15 cellular contexts compared by ENCODE assay signal in genomic region chr12:57099062-57099714, GRCh38. TPM values are rescaled to one million over a fixed set of nuclear protein-coding genes. Genes with fewer than 3 reads are reported as not detected.
DNase-seq lines count a peak whose midpoint lies in the region; ATAC-seq and TF ChIP-seq lines count a peak whose summit lies in the region.
"Had no signal": no experiment of that assay in that cellular context is flagged by ENCODE, and none has a peak within 500 bp of the region (broad histone marks: within the 10 kb centered on the region; RNA-seq: fewer than 3 reads in every experiment).

No MANE protein-coding gene starts in this region.

- DNase-seq in CD14-positive monocyte (ENCODE audit: low spot score) (no peak), HFFc6 (no peak), breast epithelium (ENCODE audit: low spot score in 2 of 2) (no peak), 8988T (no peak)
- DNase-seq in effector CD4-positive, alpha-beta T cell = no peak
- DNase-seq: hypothalamus; NCI-H226; Peyer's patch; stimulated activated CD4-positive, alpha-beta T cell treated with anti-CD3 and anti-CD28 coated beads, Interleukin-4, amount 100 ng/mL, for 1 hour had no signal

- H3K36me3 Mint-ChIP-seq in CD14-positive monocyte = peaks cover 79 to 90% of the 10 kb centered on the region in 2 donors
- peaks cover 31% of the 10 kb centered on the region for H3K36me3 Mint-ChIP-seq in HFFc6 (ENCODE audit: low read depth)

- no peak for TF ChIP-seq POLR2A in breast epithelium (IDR thresholded peaks at IDR 0.05)

- H3K4me1 Mint-ChIP-seq in CD14-positive monocyte (peaks cover 36% of the 10 kb centered on the region), HFFc6 (ENCODE audit: low read depth) (peaks cover 32% of the 10 kb centered on the region)

- TF ChIP-seq CTCF in CD14-positive monocyte (IDR thresholded peaks at IDR 0.05) (no peak), HFFc6 (IDR thresholded peaks at IDR 0.05) (no peak), breast epithelium (IDR thresholded peaks at IDR 0.05) (no peak), neutrophil (IDR thresholded peaks at IDR 0.05) (no peak)

- H3K4me3 Mint-ChIP-seq in CD14-positive monocyte (no peak overlapping the region), HFFc6 (no peak overlapping the region)

- intact Hi-C loops in CD14-positive monocyte (cut with micrococcal nuclease) (no loop called here), breast epithelium (cut with DNase I; ENCODE audit: low total_unique reads) (no loop called here)

- H3K4me3 ChIP-seq in breast epithelium (no peak overlapping the region), neutrophil (ENCODE audit: low read depth in 1 of 2, low read length in 1 of 2) (no peak overlapping the region)
- H3K4me3 ChIP-seq: Peyer's patch had no signal

- H3K4me1 ChIP-seq in breast epithelium (peaks cover 0 to 4% of the 10 kb centered on the region in 2 donors), neutrophil (ENCODE audit: control insufficient read depth in 1 of 2, insufficient read depth in 1 of 2, low read depth in 1 of 2, low read length in 1 of 2) (peaks cover 15 to 20% of the 10 kb centered on the region in 2 experiments)

- H3K27me3 ChIP-seq in breast epithelium (no peaks in the 10 kb centered on the region), neutrophil (no peaks in the 10 kb centered on the region)
- H3K27me3 ChIP-seq: Peyer's patch had no signal

- H3K27ac Mint-ChIP-seq in CD14-positive monocyte (peak overlapping the region in 5 of 7 donors; percentile 58 to 88 (median 68)), HFFc6 (peak overlapping the region; percentile 37)

- H3K9me3 Mint-ChIP-seq in CD14-positive monocyte = peaks cover 0 to under 1% (median 0%) of the 10 kb centered on the region in 7 donors
- no peaks in the 10 kb centered on the region for H3K9me3 Mint-ChIP-seq in HFFc6

- ATAC-seq in esophagus mucosa = no peak

- H3K27me3 Mint-ChIP-seq in CD14-positive monocyte (ENCODE audit: low read depth in 3 of 3) = peaks cover 0 to 2% (median 0%) of the 10 kb centered on the region in 3 donors
- H3K27me3 Mint-ChIP-seq in HFFc6 (ENCODE audit: insufficient read depth) = peaks cover 12% of the 10 kb centered on the region

- no peaks in the 10 kb centered on the region for H3K36me3 ChIP-seq in breast epithelium
- peaks cover 94% of the 10 kb centered on the region for H3K36me3 ChIP-seq in neutrophil

- H3K9me3 ChIP-seq in breast epithelium (no peaks in the 10 kb centered on the region), neutrophil (peaks cover 8% of the 10 kb centered on the region)
- H3K9me3 ChIP-seq: Peyer's patch had no signal

- H3K27ac ChIP-seq in breast epithelium (peak overlapping the region; percentile 3 to 68), neutrophil (peak overlapping the region; percentile 50)
- H3K27ac ChIP-seq: HL-60, Peyer's patch had no signal

RNA-seq across cellular contexts. Expression of gene NAB2, which starts 10.3 kb away (rescaled TPM):
- 1 to 10 TPM in 1 of 2 donors, under 1 TPM in 1; 1.00 to 2.7 TPM for polyA plus RNA-seq in CD14-positive monocyte
- 10 to 100 TPM; 37.9 to 48.1 (median 44.8) TPM for total RNA-seq in HFFc6 (2021; fragmentation: NEBNext Ultra II Directional; extraction: Animal tissue kit (Norgen Biotek cat#: 25700))
- total RNA-seq in breast epithelium = 10 to 100 TPM in 2 of 3 donors, 1 to 10 TPM in 1; 9.0 to 33.2 (median 24.6) TPM
- 13.7 TPM for total RNA-seq in esophagus mucosa

RNA-seq across cellular contexts. Expression of gene STAT6, which starts 12.0 kb away (rescaled TPM):
- 100 to 1,000 TPM; 132 to 154 TPM for polyA plus RNA-seq in CD14-positive monocyte
- 100 to 1,000 TPM in 1 of 6 experiments, 10 to 100 TPM in 5; 83.7 to 102 (median 93.5) TPM for total RNA-seq in HFFc6 (2021; fragmentation: NEBNext Ultra II Directional; extraction: Animal tissue kit (Norgen Biotek cat#: 25700))
- 100 to 1,000 TPM; 139 to 147 (median 146) TPM for total RNA-seq in breast epithelium
- 108 TPM for total RNA-seq in esophagus mucosa

RNA-seq across cellular contexts. Expression of gene NEMP1, which starts 20.6 kb away (rescaled TPM):
- 1 to 10 TPM; 1.9 to 2.2 TPM for polyA plus RNA-seq in CD14-positive monocyte
- 10 to 100 TPM; 13.0 to 22.1 (median 20.7) TPM for total RNA-seq in HFFc6 (2021; fragmentation: NEBNext Ultra II Directional; extraction: Animal tissue kit (Norgen Biotek cat#: 25700))
- total RNA-seq in breast epithelium = 10 to 100 TPM in 2 of 3 donors, 1 to 10 TPM in 1; 6.9 to 13.3 (median 10.9) TPM
- 5.7 TPM for total RNA-seq in esophagus mucosa

RNA-seq across cellular contexts. Expression of gene LRP1, which starts 29.1 kb away (rescaled TPM):
- 10 to 100 TPM in 1 of 2 donors, 1 to 10 TPM in 1; 5.5 to 10.5 TPM for polyA plus RNA-seq in CD14-positive monocyte
- total RNA-seq in HFFc6 (2021; fragmentation: NEBNext Ultra II Directional; extraction: Animal tissue kit (Norgen Biotek cat#: 25700)) = 100 to 1,000 TPM; 187 to 332 (median 201) TPM
- total RNA-seq in breast epithelium (100 to 1,000 TPM; 102 to 894 (median 240) TPM), esophagus mucosa (74.0 TPM)

RNA-seq across cellular contexts. Expression of gene LRP1-AS, which starts 48.2 kb away (rescaled TPM):
- polyA plus RNA-seq in CD14-positive monocyte = 1 to 10 TPM in 1 of 2 donors, under 1 TPM in 1; 0.35 to 1.5 TPM
- total RNA-seq in HFFc6 (2021; fragmentation: NEBNext Ultra II Directional; extraction: Animal tissue kit (Norgen Biotek cat#: 25700)) = not detected
- total RNA-seq in breast epithelium (not detected), esophagus mucosa (not detected)
- total RNA-seq: astrocyte; lung microvascular endothelial cell; Peyer's patch; T-helper 2 cell treated with Interferon-gamma antibody and Interleukin-4, amounts not matched to agents 100 ng/mL and 5 ng/mL, for 36 hours had no signal
